ENCODE assay signal across 18 cellular contexts in the genomic region with DNA sequence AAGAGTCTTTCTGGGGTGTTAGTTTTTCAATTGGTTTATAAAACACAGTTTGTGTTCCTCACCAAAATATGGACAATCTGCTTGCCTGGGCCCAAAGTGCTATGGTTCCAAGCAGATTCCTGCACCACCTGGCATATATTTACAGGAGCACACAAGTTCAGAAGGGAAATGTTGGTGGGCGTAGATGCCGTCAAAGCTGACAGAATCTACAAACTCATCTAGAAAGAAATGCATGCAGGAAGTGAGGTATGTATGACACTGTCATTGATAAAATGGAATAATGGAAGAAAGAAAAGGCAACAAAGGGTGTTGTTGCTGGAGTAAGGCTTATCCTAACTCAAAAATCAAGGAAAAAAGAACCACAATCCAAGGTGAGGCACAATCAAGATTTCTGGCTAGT.
"Had no signal": no experiment of that assay in that cellular context is flagged by ENCODE, and none has a peak within 500 bp of the region (broad histone marks: within the 10 kb centered on the region; RNA-seq: fewer than 3 reads in every experiment).

No MANE protein-coding gene starts in this region.

- H3K36me3 Mint-ChIP-seq: natural killer cell had no signal

- H3K27me3 ChIP-seq: brain microvascular endothelial cell, esophagus squamous epithelium, left lung, SJCRH30, upper lobe of right lung had no signal

- H3K9me3 ChIP-seq: esophagus squamous epithelium, left lung, SJCRH30, thoracic aorta, upper lobe of right lung had no signal

- H3K4me1 ChIP-seq: left lung, upper lobe of right lung had no signal

- DNase-seq: activated CD4-positive, alpha-beta T cell treated with anti-CD3 and anti-CD28 coated beads, Interleukin-2, amount 50 U/mL, for 48 hours; activated CD8-positive, alpha-beta memory T cell treated with anti-CD3 and anti-CD28 coated beads, Interleukin-2, amount 50 U/mL, for 4 hours; activated naive CD4-positive, alpha-beta T cell; anterior cingulate cortex; brain microvascular endothelial cell; cortex of kidney; effector CD4-positive, alpha-beta T cell; esophagus squamous epithelium; hypothalamus; kidney; left lung; mammary epithelial cell; natural killer cell; nucleus accumbens; posterior cingulate gyrus; SJCRH30; upper lobe of right lung had no signal

- H3K4me3 ChIP-seq: esophagus squamous epithelium, left lung, SJCRH30, thoracic aorta, upper lobe of right lung had no signal

- ATAC-seq: left lung, natural killer cell, upper lobe of right lung had no signal

- H3K4me3 Mint-ChIP-seq: natural killer cell had no signal

- H3K27ac ChIP-seq: brain microvascular endothelial cell, esophagus squamous epithelium, left lung, SJCRH30, thoracic aorta, upper lobe of right lung had no signal

- H3K9me3 Mint-ChIP-seq: natural killer cell had no signal

- H3K27ac Mint-ChIP-seq: natural killer cell had no signal

- H3K36me3 ChIP-seq: brain microvascular endothelial cell, esophagus squamous epithelium, left lung, SJCRH30, thoracic aorta, upper lobe of right lung had no signal
